Comparison of ENCODE assay signal across 14 cellular contexts in genomic region chr1:224884428-224884827, GRCh38. TPM values are rescaled to one million over a fixed set of nuclear protein-coding genes. Genes with fewer than 3 reads are reported as not detected.
DNase-seq lines count a peak whose midpoint lies in the region; ATAC-seq and TF ChIP-seq lines count a peak whose summit lies in the region.
"Had no signal": no experiment of that assay in that cellular context is flagged by ENCODE, and none has a peak within 500 bp of the region (broad histone marks: within the 10 kb centered on the region; RNA-seq: fewer than 3 reads in every experiment).

No MANE protein-coding gene starts in this region.

- CTCF ChIA-PET in activated CD4-positive, alpha-beta memory T cell treated with anti-CD3 and anti-CD28 coated beads, Interleukin-2, amount 10 ng/mL, durations not matched to agents 7 days and 5 days (lab: Charles Lee): no interaction called here

- no peaks in the 10 kb centered on the region for H3K27me3 Mint-ChIP-seq in nephron progenitor cell (ENCODE audit: low read depth, poor library complexity)
- H3K27me3 Mint-ChIP-seq in activated CD4-positive, alpha-beta memory T cell treated with anti-CD3 and anti-CD28 coated beads, Interleukin-2, amount 10 ng/mL, durations not matched to agents 7 days and 5 days: peaks cover 2% of the 10 kb centered on the region

- H3K27ac Mint-ChIP-seq in nephron progenitor cell: peak overlapping the region; percentile 76
- H3K27ac Mint-ChIP-seq in activated CD4-positive, alpha-beta memory T cell treated with anti-CD3 and anti-CD28 coated beads, Interleukin-2, amount 10 ng/mL, durations not matched to agents 7 days and 5 days: no peak overlapping the region
- H3K27ac Mint-ChIP-seq: activated T-cell treated with anti-CD3 and anti-CD28 coated beads, Interleukin-2, amount 50 U/mL, for 72 hours; stimulated activated naive CD8-positive, alpha-beta T cell treated with anti-CD3 and anti-CD28 coated beads, Interleukin-15, Interleukin-2, amounts not matched to agents 100 ng/mL and 50 ng/mL, for 24 hours had no signal

- POLR2A ChIA-PET in activated CD4-positive, alpha-beta memory T cell treated with anti-CD3 and anti-CD28 coated beads, Interleukin-2, amount 10 ng/mL, durations not matched to agents 7 days and 5 days (lab: Charles Lee): no interaction called here

- H3K36me3 Mint-ChIP-seq in nephron progenitor cell (ENCODE audit: low read depth): peaks cover 22% of the 10 kb centered on the region
- no peaks in the 10 kb centered on the region for H3K36me3 Mint-ChIP-seq in activated CD4-positive, alpha-beta memory T cell treated with anti-CD3 and anti-CD28 coated beads, Interleukin-2, amount 10 ng/mL, durations not matched to agents 7 days and 5 days (ENCODE audit: low read depth)

- TF ChIP-seq CTCF in nephron progenitor cell (IDR thresholded peaks at IDR 0.05): no peak

- peak overlapping the region; percentile 32 for H3K4me3 Mint-ChIP-seq in nephron progenitor cell
- H3K4me3 Mint-ChIP-seq in activated CD4-positive, alpha-beta memory T cell treated with anti-CD3 and anti-CD28 coated beads, Interleukin-2, amount 10 ng/mL, durations not matched to agents 7 days and 5 days: no peak overlapping the region
- H3K4me3 Mint-ChIP-seq: activated T-cell treated with anti-CD3 and anti-CD28 coated beads, Interleukin-2, amount 50 U/mL, for 72 hours; central memory CD8-positive, alpha-beta T cell; stimulated activated naive CD8-positive, alpha-beta T cell treated with anti-CD3 and anti-CD28 coated beads, Interleukin-15, Interleukin-2, amounts not matched to agents 100 ng/mL and 50 ng/mL, for 24 hours had no signal

- no peak for ATAC-seq in GM21390 (IDR thresholded peaks at IDR 0.05; ENCODE audit: unreplicated experiment)
- ATAC-seq: activated T-cell treated with anti-CD3 and anti-CD28 coated beads, Interleukin-2, amount 50 U/mL, for 72 hours had no signal

- peaks cover 54% of the 10 kb centered on the region for H3K4me1 Mint-ChIP-seq in nephron progenitor cell
- no peaks in the 10 kb centered on the region for H3K4me1 Mint-ChIP-seq in activated CD4-positive, alpha-beta memory T cell treated with anti-CD3 and anti-CD28 coated beads, Interleukin-2, amount 10 ng/mL, durations not matched to agents 7 days and 5 days
- H3K4me1 Mint-ChIP-seq: central memory CD8-positive, alpha-beta T cell had no signal

- peaks cover 27% of the 10 kb centered on the region for H3K9me3 Mint-ChIP-seq in nephron progenitor cell
- H3K9me3 Mint-ChIP-seq in activated CD4-positive, alpha-beta memory T cell treated with anti-CD3 and anti-CD28 coated beads, Interleukin-2, amount 10 ng/mL, durations not matched to agents 7 days and 5 days: no peaks in the 10 kb centered on the region

- DNase-seq in Daoy (ENCODE audit: low read depth): peak; percentile 6
- DNase-seq in NCI-H2171 treated with DMSO at 0.1 percent for 48 hours (lab: John Stamatoyannopoulos, UW): peak; percentile 88
- DNase-seq in fibroblast of peridontal ligament (ENCODE audit: extremely low read depth): peak; percentile 7
- DNase-seq in nephron progenitor cell: no peak
- DNase-seq in activated CD4-positive, alpha-beta memory T cell treated with anti-CD3 and anti-CD28 coated beads, Interleukin-2, amount 10 ng/mL, durations not matched to agents 7 days and 5 days: no peak
- no peak for DNase-seq in GM19240 (ENCODE audit: insufficient read length, low spot score)
- DNase-seq in GM19238 (ENCODE audit: insufficient read length, low spot score): no peak
- DNase-seq: activated T-cell treated with anti-CD3 and anti-CD28 coated beads, Interleukin-2, amount 50 U/mL, for 72 hours; MV-4-11; pancreas; uterus had no signal

RNA-seq across cellular contexts. Expression of gene DNAH14, which starts 45.0 kb away (rescaled TPM):
- total RNA-seq in Daoy (2014; rRNA removed; shearing (Covaris generic)): 32.5 and 56.2 TPM in 2 replicates
- total RNA-seq in activated CD4-positive, alpha-beta memory T cell treated with anti-CD3 and anti-CD28 coated beads, Interleukin-2, amount 10 ng/mL, durations not matched to agents 7 days and 5 days: under 1 TPM; 0.25 to 0.28 TPM

Comparison
In these comparisons a context has a peak if more than half of its experiments do, and no peak if none do; other contexts are left out.
1. DNase-seq: peak in Daoy (single experiment), NCI-H2171 treated with DMSO at 0.1 percent for 48 hours (single experiment) and fibroblast of peridontal ligament (single experiment); none in nephron progenitor cell (single experiment), activated CD4-positive, alpha-beta memory T cell treated with anti-CD3 and anti-CD28 coated beads, Interleukin-2, amount 10 ng/mL, durations not matched to agents 7 days and 5 days (single experiment), GM19240 (single experiment) and GM19238 (single experiment).
2. RNA of gene DNAH14, which starts 45.0 kb away (total RNA-seq): 32.5 to 56.2 TPM in Daoy; 0.25 to 0.28 TPM in activated CD4-positive, alpha-beta memory T cell treated with anti-CD3 and anti-CD28 coated beads, Interleukin-2, amount 10 ng/mL, durations not matched to agents 7 days and 5 days; every median in the first group is over 10 times any median in the second.